ENCODE assay signal across 24 cellular contexts in the genomic region with DNA sequence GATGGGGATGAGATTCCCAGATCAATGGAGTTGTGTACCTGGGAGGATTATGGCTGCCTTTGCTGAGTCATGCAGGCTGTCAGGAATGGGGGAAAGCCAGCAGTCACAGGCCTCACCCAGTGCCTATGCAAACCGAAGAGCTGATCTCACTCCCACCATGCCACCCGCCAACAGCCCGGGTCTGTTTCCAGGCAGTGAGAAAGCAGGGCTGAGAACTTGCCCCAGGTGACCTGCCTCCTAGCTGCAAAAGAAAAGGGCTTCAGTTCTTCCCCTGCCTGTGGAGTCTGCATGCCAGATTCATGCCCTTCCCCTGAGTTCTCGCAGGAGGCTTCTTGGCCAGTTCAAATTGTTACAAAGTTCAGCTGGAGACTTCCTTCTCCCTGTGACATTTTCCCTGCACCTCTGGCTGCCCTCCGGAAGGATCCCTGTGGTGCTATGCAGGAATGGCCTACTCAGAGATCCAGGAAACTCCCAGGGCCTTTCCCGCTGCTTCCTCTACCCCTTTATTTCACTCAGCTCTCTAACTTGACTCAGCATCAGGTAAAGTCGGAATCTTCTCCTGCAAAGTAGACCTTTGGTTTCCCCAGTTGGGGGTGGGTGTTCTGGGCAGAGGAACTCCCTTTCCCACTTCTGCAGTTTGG.
DNase-seq lines count a peak whose midpoint lies in the region; ATAC-seq and TF ChIP-seq lines count a peak whose summit lies in the region.
"Had no signal": no experiment of that assay in that cellular context is flagged by ENCODE, and none has a peak within 500 bp of the region (broad histone marks: within the 10 kb centered on the region; RNA-seq: fewer than 3 reads in every experiment).

No MANE protein-coding gene starts in this region.

- H4K8ac ChIP-seq in H9 (replicated peaks; ENCODE audit: insufficient read length, low read depth, low read length): no peak overlapping the region

- peaks cover 13 to 18% of the 10 kb centered on the region in 2 experiments for H3K4me1 Mint-ChIP-seq in H9
- peaks cover 17% of the 10 kb centered on the region for H3K4me1 Mint-ChIP-seq in WTC11
- H3K4me1 Mint-ChIP-seq in progenitor cell of endocrine pancreas (ENCODE audit: low read depth): peaks cover 18% of the 10 kb centered on the region
- H3K4me1 Mint-ChIP-seq in mesothelial cell of epicardium: no peaks in the 10 kb centered on the region
- H3K4me1 Mint-ChIP-seq: IgD-negative memory B cell had no signal

- peak overlapping the region; percentile 87 for H3K14ac ChIP-seq in H9 (ENCODE audit: insufficient read depth, low read length)

- H3K18ac ChIP-seq in H9 (ENCODE audit: insufficient read length, low read depth, low read length): no peak overlapping the region

- no peak overlapping the region for H3K4ac ChIP-seq in H9 (ENCODE audit: low read depth, low read length)

- H3K27ac ChIP-seq in H9 (ENCODE audit: insufficient read length, low read depth, low read length) (no peak overlapping the region), foreskin keratinocyte (no peak overlapping the region)
- H3K27ac ChIP-seq: gastrocnemius medialis, left ventricle myocardium inferior, thoracic aorta had no signal

- H2BK12ac ChIP-seq in H9 (ENCODE audit: insufficient read length, low read depth, low read length): no peak overlapping the region

- H3K9me3 ChIP-seq in H9 (ENCODE audit: control insufficient read depth, low read depth, low read length): no peaks in the 10 kb centered on the region
- H3K9me3 ChIP-seq: gastrocnemius medialis, left ventricle myocardium inferior, thoracic aorta had no signal

- no peak overlapping the region for H2BK15ac ChIP-seq in H9 (ENCODE audit: low read depth, low read length)

- no peak overlapping the region for H3K9ac ChIP-seq in H9 (ENCODE audit: extremely low read depth, insufficient read length, low read length)

- no peak overlapping the region for H2BK5ac ChIP-seq in H9 (ENCODE audit: insufficient read length, low read length)

- no peaks in the 10 kb centered on the region for H3K27me3 ChIP-seq in H9 (ENCODE audit: insufficient read depth, low read length)
- no peaks in the 10 kb centered on the region for H3K27me3 ChIP-seq in foreskin keratinocyte
- H3K27me3 ChIP-seq: gastrocnemius medialis had no signal

- H3K4me3 Mint-ChIP-seq in H9 (no peak overlapping the region), WTC11 (no peak overlapping the region), progenitor cell of endocrine pancreas (ENCODE audit: low read depth) (no peak overlapping the region), mesothelial cell of epicardium (no peak overlapping the region)
- H3K4me3 Mint-ChIP-seq: activated T-helper 1 cell treated with anti-CD3 and anti-CD28 coated beads, Interleukin-12 subunit alpha, Interleukin-12 subunit beta, Interleukin-2, Interleukin-4 antibody, amounts not matched to agents 30 ng/mL and 10 ng/mL and 1 ng/mL, durations not matched to agents 14 hours and 24 hours and 36 hours; CD8-positive, alpha-beta T cell; IgD-negative memory B cell had no signal

- H3K27me3 Mint-ChIP-seq in H9 (ENCODE audit: low read depth): no peaks in the 10 kb centered on the region; the same call in 1 of the 2 replicates
- H3K27me3 Mint-ChIP-seq in WTC11 (ENCODE audit: low read depth): no peaks in the 10 kb centered on the region
- no peaks in the 10 kb centered on the region for H3K27me3 Mint-ChIP-seq in progenitor cell of endocrine pancreas
- no peaks in the 10 kb centered on the region for H3K27me3 Mint-ChIP-seq in mesothelial cell of epicardium (ENCODE audit: low read depth)

- no peak overlapping the region for H2BK20ac ChIP-seq in H9 (ENCODE audit: low read depth, low read length, poor library complexity, severe bottlenecking)

- H3K4me2 ChIP-seq in H9 (ENCODE audit: insufficient read depth, insufficient read length, low read length): no peak overlapping the region

- H3K23ac ChIP-seq in H9 (ENCODE audit: insufficient read length, low read depth, low read length): no peak overlapping the region

- no peak overlapping the region for H4K91ac ChIP-seq in H9 (ENCODE audit: insufficient read length, low read depth, low read length)

- ATAC-seq in WTC11: peak; percentile 81
- peak; percentile 76 for ATAC-seq in foreskin keratinocyte
- no peak for ATAC-seq in left cardiac atrium
- ATAC-seq: activated naive CD4-positive, alpha-beta T cell treated with anti-CD3 and anti-CD28 coated beads, Interleukin-2, amount 50 U/mL, for 72 hours; CD8-positive, alpha-beta T cell; gastrocnemius medialis; right cardiac atrium; SK-N-SH treated with all-trans-retinoic acid at 6 μM for 48 hours had no signal

- H3K23me2 ChIP-seq in H9 (ENCODE audit: insufficient read length, low read depth, low read length, poor library complexity, severe bottlenecking): no peaks in the 10 kb centered on the region

- H3K79me1 ChIP-seq in H9 (ENCODE audit: insufficient read depth, low read depth, low read length, poor library complexity, severe bottlenecking): no peaks in the 10 kb centered on the region

- POLR2A ChIA-PET in WTC11 (lab: Charles Lee): interaction anchor here (1.1 kb wide), 1 partner anchor 152 kb away, joined by 3 read pairs; no protein-coding TSS in a partner anchor

- no peak overlapping the region for H3T11ph ChIP-seq in H9 (ENCODE audit: low read length)

- CTCF ChIA-PET in WTC11 (lab: Charles Lee): interaction anchor here (0.6 to 1.5 kb wide), 8 partner anchors 12 to 807 kb away, joined by 3 to 4 read pairs (median 3); no protein-coding TSS in a partner anchor

- no peak overlapping the region for H2AK5ac ChIP-seq in H9 (ENCODE audit: insufficient read length, low read length)

- no peak overlapping the region for H3K56ac ChIP-seq in H9 (ENCODE audit: insufficient read length, low read depth, low read length)

- no peaks in the 10 kb centered on the region for H4K20me1 ChIP-seq in H9 (ENCODE audit: control insufficient read depth, insufficient read depth, insufficient read length)

- 0 out of 7 replicates have a peak, but pooled peaks cover 0 to 1% (median 0%) of the 10 kb centered on the region in 3 experiments for H3K36me3 Mint-ChIP-seq in H9 (ENCODE audit: insufficient read depth in 1 of 3, low read depth in 3 of 3)
- H3K36me3 Mint-ChIP-seq in WTC11: no peaks in the 10 kb centered on the region
- no peaks in the 10 kb centered on the region for H3K36me3 Mint-ChIP-seq in progenitor cell of endocrine pancreas (ENCODE audit: insufficient read depth)
- no peaks in the 10 kb centered on the region for H3K36me3 Mint-ChIP-seq in mesothelial cell of epicardium
- H3K36me3 Mint-ChIP-seq: activated naive CD4-positive, alpha-beta T cell treated with anti-CD3 and anti-CD28 coated beads, Interleukin-2, amount 50 U/mL, for 72 hours; CD8-positive, alpha-beta T cell had no signal

- no peak for TF ChIP-seq CTCF in H9 (conservative IDR thresholded peaks at IDR 0.05)
- no peak for TF ChIP-seq CTCF in WTC11 (IDR thresholded peaks at IDR 0.05)
- no peak for TF ChIP-seq CTCF in foreskin keratinocyte (conservative IDR thresholded peaks at IDR 0.05)
- TF ChIP-seq CTCF in progenitor cell of endocrine pancreas (IDR thresholded peaks at IDR 0.05; ENCODE audit: unreplicated experiment): no peak
- TF ChIP-seq CTCF in mesothelial cell of epicardium (IDR thresholded peaks at IDR 0.05; ENCODE audit: unreplicated experiment): no peak

- H3K27ac Mint-ChIP-seq in H9: peak overlapping the region; percentile 69 to 91 (median 69); a peak in 4 of 7 replicates
- H3K27ac Mint-ChIP-seq in WTC11: 0 out of 2 replicates have a peak overlapping the region, but pooled peaks have one; percentile 61
- peak overlapping the region; percentile 29 for H3K27ac Mint-ChIP-seq in progenitor cell of endocrine pancreas
- H3K27ac Mint-ChIP-seq in mesothelial cell of epicardium: no peak overlapping the region
- H3K27ac Mint-ChIP-seq: activated naive CD4-positive, alpha-beta T cell treated with anti-CD3 and anti-CD28 coated beads, Interleukin-2, amount 50 U/mL, for 72 hours; activated T-helper 1 cell treated with anti-CD3 and anti-CD28 coated beads, Interleukin-12 subunit alpha, Interleukin-12 subunit beta, Interleukin-2, Interleukin-4 antibody, amounts not matched to agents 30 ng/mL and 10 ng/mL and 1 ng/mL, durations not matched to agents 14 hours and 24 hours and 36 hours; CD8-positive, alpha-beta T cell; IgD-negative memory B cell had no signal

- no peak overlapping the region for H2BK120ac ChIP-seq in H9 (ENCODE audit: low read depth, low read length, poor library complexity, severe bottlenecking)

- peak overlapping the region; percentile 34 for H2AFZ ChIP-seq in H9 (ENCODE audit: low read length)

- intact Hi-C loops in left cardiac atrium (cut with DNase I): no loop called here

- H3K9me3 Mint-ChIP-seq in H9: no peaks in the 10 kb centered on the region; a peak in 1 of 5 replicates
- no peaks in the 10 kb centered on the region for H3K9me3 Mint-ChIP-seq in WTC11
- peaks cover 11% of the 10 kb centered on the region for H3K9me3 Mint-ChIP-seq in progenitor cell of endocrine pancreas (ENCODE audit: low read depth)
- H3K9me3 Mint-ChIP-seq in mesothelial cell of epicardium: peaks cover 7% of the 10 kb centered on the region
- H3K9me3 Mint-ChIP-seq: activated naive CD4-positive, alpha-beta T cell treated with anti-CD3 and anti-CD28 coated beads, Interleukin-2, amount 50 U/mL, for 72 hours; activated T-helper 1 cell treated with anti-CD3 and anti-CD28 coated beads, Interleukin-12 subunit alpha, Interleukin-12 subunit beta, Interleukin-2, Interleukin-4 antibody, amounts not matched to agents 30 ng/mL and 10 ng/mL and 1 ng/mL, durations not matched to agents 14 hours and 24 hours and 36 hours; CD8-positive, alpha-beta T cell; IgD-negative memory B cell had no signal

- no CpG with 5 or more reads among the region's 7 CpGs for WGBS in H9 (ENCODE audit: extremely low coverage, insufficient read length, low lambda C conversion rate)

- no peak overlapping the region for H4K5ac ChIP-seq in H9 (ENCODE audit: insufficient read length, low read depth, low read length)

- no peaks in the 10 kb centered on the region for H3K4me1 ChIP-seq in H9 (ENCODE audit: insufficient read depth, low read length)
- no peaks in the 10 kb centered on the region for H3K4me1 ChIP-seq in foreskin keratinocyte
- H3K4me1 ChIP-seq: gastrocnemius medialis, left ventricle myocardium inferior had no signal

- peak; percentile 73 for DNase-seq in H9
- DNase-seq in WTC11 (ENCODE audit: low spot score): peak; percentile 33
- peak in 1 of 2 donors; percentile 53 for DNase-seq in foreskin keratinocyte
- DNase-seq in progenitor cell of endocrine pancreas (ENCODE audit: low spot score, unreplicated experiment): no peak
- DNase-seq in activated CD4-positive, alpha-beta T cell treated with anti-CD3 and anti-CD28 coated beads, Interleukin-2, amount 50 U/mL, for 4 hours: no peak
- no peak for DNase-seq in mesothelial cell of epicardium (ENCODE audit: low spot score in 2 of 2, unreplicated experiment in 2 of 2)
- DNase-seq in left cardiac atrium: no peak
- DNase-seq: activated CD4-positive, alpha-beta T cell treated with anti-CD3 and anti-CD28 coated beads for 1 hour; CD8-positive, alpha-beta T cell; cortex of kidney; gastrocnemius medialis; GOT3; left ventricle myocardium inferior; MM.1S; NCI-H1694 treated with DMSO at 0.1 percent for 48 hours; NK-92 treated with Interleukin-12 subunit alpha and Interleukin-12 subunit beta, amount 100 ng/mL, for 24 hours; right cardiac atrium; stimulated activated CD4-positive, alpha-beta T cell treated with anti-CD3 and anti-CD28 coated beads, Interleukin-15, amount 100 ng/mL, for 24 hours; T1000 had no signal

- H3K79me2 ChIP-seq in H9 (ENCODE audit: insufficient read depth, low read length): no peaks in the 10 kb centered on the region

Comparison
In these comparisons a context has a peak if more than half of its experiments do, and no peak if none do; other contexts are left out.
1. DNase-seq: peak in H9 (single experiment) and WTC11 (single experiment); none in progenitor cell of endocrine pancreas (single experiment), activated CD4-positive, alpha-beta T cell treated with anti-CD3 and anti-CD28 coated beads, Interleukin-2, amount 50 U/mL, for 4 hours (0 of 2), mesothelial cell of epicardium (0 of 2) and left cardiac atrium (single experiment).
2. ATAC-seq: peak in WTC11 (single experiment) and foreskin keratinocyte (single experiment); none in left cardiac atrium (0 of 2).